In genomic region chr4:53484911-53485459, GRCh38 we compare ENCODE assay signal across 17 cellular contexts.
DNase-seq lines count a peak whose midpoint lies in the region; ATAC-seq and TF ChIP-seq lines count a peak whose summit lies in the region.
"Had no signal": no experiment of that assay in that cellular context is flagged by ENCODE, and none has a peak within 500 bp of the region (broad histone marks: within the 10 kb centered on the region; RNA-seq: fewer than 3 reads in every experiment).

No MANE protein-coding gene starts in this region.

- no peaks in the 10 kb centered on the region for H3K79me2 ChIP-seq in SK-N-SH (ENCODE audit: insufficient read depth)

- no peak for ATAC-seq in HG02798 (IDR thresholded peaks at IDR 0.05; ENCODE audit: poor library complexity, unreplicated experiment)
- ATAC-seq: A549, GM12878, GM23338, PC-3 had no signal

- H3K4me3 ChIP-seq in left ventricle myocardium inferior (no peak overlapping the region), right atrium auricular region (no peak overlapping the region), esophagus muscularis mucosa (no peak overlapping the region), HAP-1 (no peak overlapping the region), SK-N-SH (ENCODE audit: low read depth in 2 of 2, low read length in 1 of 2) (no peak overlapping the region)
- H3K4me3 ChIP-seq: A549, GM12878, GM23338 had no signal

- DNase-seq in left ventricle myocardium inferior: no peak
- DNase-seq in right atrium auricular region (ENCODE audit: low spot score): no peak
- DNase-seq in esophagus muscularis mucosa (ENCODE audit: extremely low spot score): peak; percentile 45
- no peak for DNase-seq in mesothelial cell of epicardium (ENCODE audit: low spot score in 2 of 2, unreplicated experiment in 2 of 2)
- no peak for DNase-seq in HAP-1 (ENCODE audit: low spot score in 2 of 2)
- no peak for DNase-seq in SK-N-SH
- DNase-seq: CD4-positive, CD25-positive, alpha-beta regulatory T cell; NCI-H1436 treated with DMSO at 0.1 percent for 48 hours; NCI-H2081 treated with DMSO at 0.1 percent for 48 hours; NCI-H2227 treated with DMSO at 0.1 percent for 48 hours; NCI-H524 treated with DMSO at 0.1 percent for 48 hours; NK-92 treated with Interleukin-12 subunit alpha and Interleukin-12 subunit beta, amount 100 ng/mL, for 24 hours; PC-3 had no signal

- H4K20me1 ChIP-seq in SK-N-SH (ENCODE audit: insufficient read depth): no peaks in the 10 kb centered on the region

- TF ChIP-seq CTCF in left ventricle myocardium inferior (IDR thresholded peaks at IDR 0.05; ENCODE audit: borderline replicate concordance) (no peak), right atrium auricular region (IDR thresholded peaks at IDR 0.05) (no peak), esophagus muscularis mucosa (IDR thresholded peaks at IDR 0.05) (no peak), mesothelial cell of epicardium (IDR thresholded peaks at IDR 0.05; ENCODE audit: unreplicated experiment) (no peak), SK-N-SH (IDR thresholded peaks at IDR 0.05) (no peak)

- no peak overlapping the region for H3K4me2 ChIP-seq in SK-N-SH
- H3K4me2 ChIP-seq: A549, GM23338 had no signal

- H3K27ac Mint-ChIP-seq in mesothelial cell of epicardium: peak overlapping the region; percentile 54
- H3K27ac Mint-ChIP-seq: CD4-positive, CD25-positive, alpha-beta regulatory T cell; GM23338 had no signal

- POLR2A ChIA-PET in SK-N-SH (lab: Yijun Ruan, JAX): no interaction called here

- no peaks in the 10 kb centered on the region for H3K27me3 ChIP-seq in left ventricle myocardium inferior (ENCODE audit: low read depth)
- no peaks in the 10 kb centered on the region for H3K27me3 ChIP-seq in right atrium auricular region
- H3K27me3 ChIP-seq in esophagus muscularis mucosa: no peaks in the 10 kb centered on the region
- 0 out of 2 replicates have a peak, but pooled peaks cover 2% of the 10 kb centered on the region for H3K27me3 ChIP-seq in HAP-1 (ENCODE audit: low read depth)
- H3K27me3 ChIP-seq in SK-N-SH (ENCODE audit: insufficient read depth): no peaks in the 10 kb centered on the region

- peaks cover 3% of the 10 kb centered on the region for H3F3A ChIP-seq in SK-N-SH (replicated peaks; ENCODE audit: insufficient read depth)

- no peak for TF ChIP-seq POLR2A in esophagus muscularis mucosa (IDR thresholded peaks at IDR 0.05; ENCODE audit: low read depth)

- in situ Hi-C loops in HAP-1 (cut with MboI; ENCODE audit: low sequenced_read_pairs): loop anchor here (25.0 kb wide), 1 partner anchor 752 kb away; the partner anchor contains the start of gene PDGFRA

- H3K4me1 Mint-ChIP-seq in mesothelial cell of epicardium: peaks cover 6% of the 10 kb centered on the region
- H3K4me1 Mint-ChIP-seq: CD4-positive, CD25-positive, alpha-beta regulatory T cell had no signal

- H2AFZ ChIP-seq in SK-N-SH (ENCODE audit: low read depth): no peak overlapping the region
- H2AFZ ChIP-seq: GM23338 had no signal

- TF ChIP-seq EP300 in esophagus muscularis mucosa (IDR thresholded peaks at IDR 0.05): no peak
- TF ChIP-seq EP300 in SK-N-SH (IDR thresholded peaks at IDR 0.05; ENCODE audit: borderline replicate concordance in 1 of 2, low read depth in 1 of 2, low read length in 1 of 2): no peak

- peaks cover 17% of the 10 kb centered on the region for H3K36me3 Mint-ChIP-seq in mesothelial cell of epicardium
- H3K36me3 Mint-ChIP-seq: CD4-positive, CD25-positive, alpha-beta regulatory T cell had no signal

- TF ChIP-seq RAD21 in SK-N-SH (IDR thresholded peaks at IDR 0.05; ENCODE audit: low read length): no peak

- intact Hi-C loops in left ventricle myocardium inferior (cut with micrococcal nuclease): no loop called here
- intact Hi-C loops in esophagus muscularis mucosa (cut with DNase I): loop anchor here (10.0 kb wide), 1 partner anchor 740 kb away; the partner anchor contains the start of gene PDGFRA

- CTCF ChIA-PET in SK-N-SH (lab: Yijun Ruan, JAX): interaction anchor here (1.2 to 1.6 kb wide), 3 partner anchors 12 to 169 kb away, joined by 3 to 5 read pairs (median 4); no protein-coding TSS in a partner anchor

- no peak overlapping the region for H3K4me3 Mint-ChIP-seq in mesothelial cell of epicardium
- H3K4me3 Mint-ChIP-seq: CD4-positive, CD25-positive, alpha-beta regulatory T cell; GM23338 had no signal

- 65% methylated on average over 5 of the region's 5 CpGs for WGBS in esophagus muscularis mucosa
- 69% methylated on average over 5 of the region's 5 CpGs for WGBS in SK-N-SH (ENCODE audit: low lambda C conversion rate)

- H3K9me2 ChIP-seq in SK-N-SH: no peaks in the 10 kb centered on the region

- peaks cover 3% of the 10 kb centered on the region for H3K36me3 ChIP-seq in left ventricle myocardium inferior
- no peaks in the 10 kb centered on the region for H3K36me3 ChIP-seq in right atrium auricular region
- peaks cover 0 to 10% (median 0%) of the 10 kb centered on the region in 4 donors for H3K36me3 ChIP-seq in esophagus muscularis mucosa
- no peaks in the 10 kb centered on the region for H3K36me3 ChIP-seq in HAP-1 (replicated peaks)
- H3K36me3 ChIP-seq in SK-N-SH (replicated peaks in 1 of 2; ENCODE audit: control insufficient read depth in 1 of 2, insufficient read depth in 2 of 2, low read length in 1 of 2): no peaks in the 10 kb centered on the region

- no peaks in the 10 kb centered on the region for H3K4me1 ChIP-seq in left ventricle myocardium inferior
- H3K4me1 ChIP-seq in right atrium auricular region: no peaks in the 10 kb centered on the region
- H3K4me1 ChIP-seq in esophagus muscularis mucosa: peaks cover 0 to 5% (median 0%) of the 10 kb centered on the region in 4 donors
- H3K4me1 ChIP-seq in HAP-1: no peaks in the 10 kb centered on the region
- peaks cover 0 to 3% of the 10 kb centered on the region in 2 experiments; a peak in 1 of 4 replicates for H3K4me1 ChIP-seq in SK-N-SH (ENCODE audit: control insufficient read depth in 1 of 2, insufficient read depth in 2 of 2, low read depth in 1 of 2, low read length in 1 of 2)

- H3K27ac ChIP-seq in left ventricle myocardium inferior (replicated peaks) (peak overlapping the region; percentile 6), right atrium auricular region (peak overlapping the region in 1 of 2 donors; percentile 24), esophagus muscularis mucosa (replicated peaks in 1 of 4) (peak overlapping the region in 2 of 4 donors; percentile 5 to 34), SK-N-SH (ENCODE audit: low read depth in 2 of 2, low read length in 1 of 2) (no peak overlapping the region)
- H3K27ac ChIP-seq: A549 had no signal

- H3K9me3 ChIP-seq in left ventricle myocardium inferior (replicated peaks) (no peaks in the 10 kb centered on the region), right atrium auricular region (no peaks in the 10 kb centered on the region), esophagus muscularis mucosa (no peaks in the 10 kb centered on the region), HAP-1 (no peaks in the 10 kb centered on the region), SK-N-SH (no peaks in the 10 kb centered on the region)
- H3K9me3 ChIP-seq: A549 had no signal

- peaks cover 4% of the 10 kb centered on the region for H3K9me3 Mint-ChIP-seq in mesothelial cell of epicardium
- H3K9me3 Mint-ChIP-seq: GM23338 had no signal

- no peak overlapping the region for H3K9ac ChIP-seq in SK-N-SH

- no peaks in the 10 kb centered on the region for H3K27me3 Mint-ChIP-seq in mesothelial cell of epicardium (ENCODE audit: low read depth)

TF ChIP-seq in SK-N-SH, 30 proteins besides CTCF, POLR2A, EP300 and RAD21:
- no peak for TF ChIP-seq GABPA (IDR thresholded peaks at IDR 0.05; ENCODE audit: low read depth)
- no peak for TF ChIP-seq TCF12 (IDR thresholded peaks at IDR 0.05)
- TF ChIP-seq RCOR1 (IDR thresholded peaks at IDR 0.05; ENCODE audit: low read length): no peak
- TF ChIP-seq FOXJ3 (CRISPR knock-in tag; IDR thresholded peaks at IDR 0.05): no peak
- TF ChIP-seq FOXM1 (IDR thresholded peaks at IDR 0.05; ENCODE audit: low read depth): no peak
- no peak for TF ChIP-seq SMC3 (IDR thresholded peaks at IDR 0.05; ENCODE audit: low read depth, low read length)
- TF ChIP-seq IRF3 (IDR thresholded peaks at IDR 0.05; ENCODE audit: low read depth, low read length): no peak
- TF ChIP-seq FOSL2 (IDR thresholded peaks at IDR 0.05; ENCODE audit: borderline replicate concordance, low read depth): no peak
- TF ChIP-seq ZBTB33 (IDR thresholded peaks at IDR 0.05; ENCODE audit: borderline replicate concordance, low read depth): no peak
- TF ChIP-seq GATA2 (CRISPR knock-in tag; IDR thresholded peaks at IDR 0.05): no peak
- TF ChIP-seq POLR2AphosphoS5 (IDR thresholded peaks at IDR 0.05; ENCODE audit: low read depth, low read length): no peak
- TF ChIP-seq NRF1 (IDR thresholded peaks at IDR 0.05; ENCODE audit: low read depth, low read length): no peak
- no peak for TF ChIP-seq MEF2A (IDR thresholded peaks at IDR 0.05; ENCODE audit: borderline replicate concordance, low read depth)
